In genomic region chr1:207839083-207839413, GRCh38 we compare ENCODE assay signal across 12 cellular contexts.
A peak's percentile ranks its signal among the peaks of the same experiment; 100 is the strongest.
DNase-seq lines count a peak whose midpoint lies in the region; ATAC-seq and TF ChIP-seq lines count a peak whose summit lies in the region.
"Had no signal": no experiment of that assay in that cellular context is flagged by ENCODE, and none has a peak within 500 bp of the region (broad histone marks: within the 10 kb centered on the region; RNA-seq: fewer than 3 reads in every experiment).

No MANE protein-coding gene starts in this region.

- H3K27ac ChIP-seq in heart left ventricle (peak overlapping the region in 11 of 12 donors; percentile 16 to 98 (median 77)), uterus (peak overlapping the region; percentile 37 to 70)

- H3K4me1 Mint-ChIP-seq in activated naive CD8-positive, alpha-beta T cell treated with anti-CD3 and anti-CD28 coated beads for 36 hours: peaks cover 59% of the 10 kb centered on the region
- peaks cover 53 to 96% (median 90%) of the 10 kb centered on the region in 4 donors for H3K4me1 Mint-ChIP-seq in naive thymus-derived CD8-positive, alpha-beta T cell

- H3K4me3 Mint-ChIP-seq in activated naive CD8-positive, alpha-beta T cell treated with anti-CD3 and anti-CD28 coated beads for 36 hours: no peak overlapping the region
- peak overlapping the region in 2 of 10 donors; percentile 5 for H3K4me3 Mint-ChIP-seq in naive thymus-derived CD8-positive, alpha-beta T cell

- no peak for ATAC-seq in heart left ventricle
- no peak for ATAC-seq in left ventricle myocardium superior
- ATAC-seq in naive thymus-derived CD8-positive, alpha-beta T cell: no peak
- no peak for ATAC-seq in GM21360 (IDR thresholded peaks at IDR 0.05; ENCODE audit: unreplicated experiment)

- H3K36me3 ChIP-seq in heart left ventricle (peaks cover 0 to 30% (median 0%) of the 10 kb centered on the region in 9 donors), uterus (no peaks in the 10 kb centered on the region)

- peaks cover 33% of the 10 kb centered on the region for H3K36me3 Mint-ChIP-seq in activated naive CD8-positive, alpha-beta T cell treated with anti-CD3 and anti-CD28 coated beads for 36 hours
- peaks cover 0 to 28% (median 8%) of the 10 kb centered on the region in 3 donors for H3K36me3 Mint-ChIP-seq in naive thymus-derived CD8-positive, alpha-beta T cell

- H3K4me1 ChIP-seq in heart left ventricle: peaks cover 4 to 81% (median 58%) of the 10 kb centered on the region in 12 donors
- peaks cover 5 to 10% of the 10 kb centered on the region in 2 donors for H3K4me1 ChIP-seq in uterus

- H3K27ac Mint-ChIP-seq in activated naive CD8-positive, alpha-beta T cell treated with anti-CD3 and anti-CD28 coated beads for 36 hours: peak overlapping the region; percentile 60
- H3K27ac Mint-ChIP-seq in naive thymus-derived CD8-positive, alpha-beta T cell: peak overlapping the region in 9 of 10 donors; percentile 50 to 89 (median 66)

- POLR2A ChIA-PET in naive thymus-derived CD8-positive, alpha-beta T cell (lab: Charles Lee): interaction anchor here (0.6 to 1.4 kb wide), 5 partner anchors 9 to 42 kb away, joined by 3 to 5 read pairs (median 3); no protein-coding TSS in a partner anchor
- POLR2A ChIA-PET in HEK293T (lab: Yijun Ruan, JAX): no interaction called here

- H3K9me3 ChIP-seq in heart left ventricle: no peaks in the 10 kb centered on the region
- H3K9me3 ChIP-seq in uterus: no peaks in the 10 kb centered on the region
- H3K9me3 ChIP-seq: MG63 had no signal

- intact Hi-C loops in heart left ventricle (cut with DNase I) (no loop called here), left ventricle myocardium superior (cut with micrococcal nuclease) (no loop called here), uterus (cut with DNase I; ENCODE audit: low total_unique reads) (no loop called here)

- H3K27me3 ChIP-seq in heart left ventricle (no peaks in the 10 kb centered on the region), uterus (no peaks in the 10 kb centered on the region)
- H3K27me3 ChIP-seq: MG63 had no signal

- no peak for TF ChIP-seq POLR2A in heart left ventricle (IDR thresholded peaks at IDR 0.05)
- TF ChIP-seq POLR2A in uterus (IDR thresholded peaks at IDR 0.05): no peak

- H3K4me3 ChIP-seq in heart left ventricle (no peak overlapping the region), uterus (no peak overlapping the region)
- H3K4me3 ChIP-seq: MG63 had no signal

- no peak for TF ChIP-seq CTCF in heart left ventricle (IDR thresholded peaks at IDR 0.05)
- no peak for TF ChIP-seq CTCF in uterus (IDR thresholded peaks at IDR 0.05)

- DNase-seq in heart left ventricle: no peak
- no peak for DNase-seq in left ventricle myocardium superior
- DNase-seq in activated naive CD8-positive, alpha-beta T cell treated with anti-CD3 and anti-CD28 coated beads for 36 hours: no peak
- no peak for DNase-seq in naive thymus-derived CD8-positive, alpha-beta T cell
- DNase-seq in uterus: no peak
- no peak for DNase-seq in HEK293T (ENCODE audit: extremely low spot score)
- no peak for DNase-seq in NCI-H2171 (lab: John Stamatoyannopoulos, UW)
- DNase-seq: DND-41, MG63, NCI-H2171 treated with DMSO at 0.1 percent for 48 hours, OCI-M1 had no signal

- H3K9me3 Mint-ChIP-seq in activated naive CD8-positive, alpha-beta T cell treated with anti-CD3 and anti-CD28 coated beads for 36 hours: peaks cover 3% of the 10 kb centered on the region
- no peaks in the 10 kb centered on the region for H3K9me3 Mint-ChIP-seq in naive thymus-derived CD8-positive, alpha-beta T cell

- CTCF ChIA-PET in HEK293T (lab: Yijun Ruan, JAX): no interaction called here

- H3K27me3 Mint-ChIP-seq in activated naive CD8-positive, alpha-beta T cell treated with anti-CD3 and anti-CD28 coated beads for 36 hours: no peaks in the 10 kb centered on the region
- H3K27me3 Mint-ChIP-seq in naive thymus-derived CD8-positive, alpha-beta T cell: no peaks in the 10 kb centered on the region

TF ChIP-seq in HEK293T, 16 proteins besides CTCF, POLR2A, EP300 and RAD21:
- TF ChIP-seq ELF4 (IDR thresholded peaks at IDR 0.05): no peak
- no peak for TF ChIP-seq ARNT (IDR thresholded peaks at IDR 0.05)
- TF ChIP-seq FOXM1 (IDR thresholded peaks at IDR 0.05; ENCODE audit: borderline replicate concordance): no peak
- no peak for TF ChIP-seq LEF1 (IDR thresholded peaks at IDR 0.05; ENCODE audit: borderline replicate concordance)
- TF ChIP-seq SUZ12 (IDR thresholded peaks at IDR 0.05): no peak
- no peak for TF ChIP-seq L3MBTL2 (conservative IDR thresholded peaks at IDR 0.05)
- TF ChIP-seq HDGF (IDR thresholded peaks at IDR 0.05; ENCODE audit: borderline replicate concordance): no peak
- TF ChIP-seq ZNF384 (IDR thresholded peaks at IDR 0.05): no peak
- no peak for TF ChIP-seq FOXA1 (IDR thresholded peaks at IDR 0.05)
- no peak for TF ChIP-seq NFRKB (IDR thresholded peaks at IDR 0.05)
- no peak for TF ChIP-seq FOXK2 (IDR thresholded peaks at IDR 0.05)
- no peak for TF ChIP-seq TARDBP (IDR thresholded peaks at IDR 0.05)
- TF ChIP-seq SP1 (IDR thresholded peaks at IDR 0.05): no peak
- TF ChIP-seq, protein P1, sequence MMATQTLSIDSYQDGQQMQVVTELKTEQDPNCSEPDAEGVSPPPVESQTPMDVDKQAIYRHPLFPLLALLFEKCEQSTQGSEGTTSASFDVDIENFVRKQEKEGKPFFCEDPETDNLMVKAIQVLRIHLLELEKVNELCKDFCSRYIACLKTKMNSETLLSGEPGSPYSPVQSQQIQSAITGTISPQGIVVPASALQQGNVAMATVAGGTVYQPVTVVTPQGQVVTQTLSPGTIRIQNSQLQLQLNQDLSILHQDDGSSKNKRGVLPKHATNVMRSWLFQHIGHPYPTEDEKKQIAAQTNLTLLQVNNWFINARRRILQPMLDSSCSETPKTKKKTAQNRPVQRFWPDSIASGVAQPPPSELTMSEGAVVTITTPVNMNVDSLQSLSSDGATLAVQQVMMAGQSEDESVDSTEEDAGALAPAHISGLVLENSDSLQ (IDR thresholded peaks at IDR 0.05): no peak
